8 cellular contexts compared by ENCODE assay signal in the genomic region with DNA sequence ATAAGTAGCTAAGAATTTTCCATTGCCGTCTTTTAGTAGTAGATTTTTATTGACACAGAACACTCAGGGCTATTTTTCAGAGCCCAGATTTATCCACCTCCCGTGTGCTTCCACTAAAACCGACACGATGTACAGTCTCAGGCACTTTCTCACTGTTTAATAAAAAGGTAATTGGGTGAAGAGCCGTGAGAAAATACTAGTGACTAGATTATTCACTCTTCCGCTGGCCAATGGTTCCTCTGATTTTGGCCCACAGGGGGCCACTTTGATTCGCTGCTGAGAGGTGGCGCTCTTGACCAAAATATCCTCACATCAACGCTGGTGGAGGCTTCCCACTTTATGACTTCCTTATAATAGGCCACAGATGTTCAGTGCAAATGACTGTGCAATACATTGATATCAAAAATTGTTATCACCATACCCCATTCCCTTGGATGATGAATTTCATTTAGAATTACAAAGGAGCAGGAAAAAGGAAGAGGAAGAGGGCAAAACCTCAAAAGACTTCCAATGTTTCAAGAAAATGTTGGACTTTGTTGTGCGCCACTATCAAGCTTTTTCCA.
DNase-seq lines count a peak whose midpoint lies in the region; ATAC-seq and TF ChIP-seq lines count a peak whose summit lies in the region.

No MANE protein-coding gene starts in this region.

- no peak overlapping the region for H3K27ac ChIP-seq in SU-DHL-6 (ENCODE audit: low read depth, low read length)

- DNase-seq in AG10803 (ENCODE audit: low read depth) (peak; percentile 68), NCI-H1105 (lab: John Stamatoyannopoulos, UW) (peak; percentile 60), kidney glomerular epithelial cell (lab: John Stamatoyannopoulos, UW) (peak; percentile 61)
- DNase-seq in central memory CD8-positive, alpha-beta T cell (ENCODE audit: low spot score in 2 of 2) = no peak
- DNase-seq in stimulated activated CD8-positive, alpha-beta memory T cell treated with anti-CD3 and anti-CD28 coated beads, Interleukin-4, amount 100 ng/mL, for 48 hours = peak; percentile 48

- ATAC-seq in GM18499 (IDR thresholded peaks at IDR 0.05; ENCODE audit: insufficient read depth, unreplicated experiment) = peak; percentile 88
- peak; percentile 92 for ATAC-seq in HG02678 (IDR thresholded peaks at IDR 0.05; ENCODE audit: unreplicated experiment)
- ATAC-seq in central memory CD8-positive, alpha-beta T cell (replicated peaks; ENCODE audit: extremely low read depth, poor library complexity, severe bottlenecking) = peak; percentile 32

- H3K9ac ChIP-seq in SU-DHL-6 (ENCODE audit: low read length) = no peak overlapping the region

- no peak overlapping the region for H3K4me2 ChIP-seq in SU-DHL-6 (ENCODE audit: low read depth, low read length, poor library complexity, severe bottlenecking)

- no peaks in the 10 kb centered on the region for H3K4me1 Mint-ChIP-seq in central memory CD8-positive, alpha-beta T cell

- no peak overlapping the region for H2AFZ ChIP-seq in SU-DHL-6 (ENCODE audit: low read depth, low read length, severe bottlenecking)

- no peaks in the 10 kb centered on the region for H3K9me3 Mint-ChIP-seq in central memory CD8-positive, alpha-beta T cell

- no peaks in the 10 kb centered on the region for H4K20me1 ChIP-seq in SU-DHL-6 (ENCODE audit: low read depth, low read length)

- no peaks in the 10 kb centered on the region for H3K79me2 ChIP-seq in SU-DHL-6 (ENCODE audit: insufficient read depth, low read length)

- H3K27me3 ChIP-seq in SU-DHL-6 (ENCODE audit: low read length) = no peaks in the 10 kb centered on the region

- peaks cover 1% of the 10 kb centered on the region for H3K27me3 Mint-ChIP-seq in central memory CD8-positive, alpha-beta T cell

- H3K4me3 Mint-ChIP-seq in central memory CD8-positive, alpha-beta T cell = no peak overlapping the region

- no peaks in the 10 kb centered on the region for H3K36me3 Mint-ChIP-seq in central memory CD8-positive, alpha-beta T cell (ENCODE audit: insufficient read depth)

- H3K4me3 ChIP-seq in AG10803 (ENCODE audit: low read length) (no peak overlapping the region), SU-DHL-6 (ENCODE audit: insufficient read depth, low read length, poor library complexity, severe bottlenecking) (no peak overlapping the region)

- H3K27ac Mint-ChIP-seq in central memory CD8-positive, alpha-beta T cell (ENCODE audit: low read depth) = no peak overlapping the region

- no peaks in the 10 kb centered on the region for H3K9me3 ChIP-seq in SU-DHL-6 (ENCODE audit: insufficient read depth, low read length)

- H3K36me3 ChIP-seq in SU-DHL-6 (ENCODE audit: low read length) = no peaks in the 10 kb centered on the region

- no peaks in the 10 kb centered on the region for H3K9me2 ChIP-seq in SU-DHL-6 (replicated peaks; ENCODE audit: insufficient read depth, low read length)

- H3F3A ChIP-seq in SU-DHL-6 (ENCODE audit: insufficient read depth) = no peaks in the 10 kb centered on the region

- TF ChIP-seq CTCF in AG10803 (conservative IDR thresholded peaks at IDR 0.05; ENCODE audit: low read length) (peak; percentile 87), SU-DHL-6 (IDR thresholded peaks at IDR 0.05; ENCODE audit: insufficient read depth, low read length, poor library complexity, severe bottlenecking) (peak; percentile 88)

Comparison
In these comparisons a context has a peak if more than half of its experiments do, and no peak if none do; other contexts are left out.
1. DNase-seq: peak in AG10803 (single experiment), NCI-H1105 (single experiment), kidney glomerular epithelial cell (single experiment) and stimulated activated CD8-positive, alpha-beta memory T cell treated with anti-CD3 and anti-CD28 coated beads, Interleukin-4, amount 100 ng/mL, for 48 hours (single experiment); none in central memory CD8-positive, alpha-beta T cell (0 of 2).
2. ATAC-seq: peak in every context shown above with its lines; median percentile 92 in HG02678; 88 in GM18499; 32 in central memory CD8-positive, alpha-beta T cell.